15 cellular contexts compared by ENCODE assay signal in genomic region chr16:4370151-4370550, GRCh38. TPM values are rescaled to one million over a fixed set of nuclear protein-coding genes. Genes with fewer than 3 reads are reported as not detected.
A peak's percentile ranks its signal among the peaks of the same experiment; 100 is the strongest.
DNase-seq lines count a peak whose midpoint lies in the region; ATAC-seq, FAIRE-seq and TF ChIP-seq lines count a peak whose summit lies in the region.
"Had no signal": no experiment of that assay in that cellular context is flagged by ENCODE, and none has a peak within 500 bp of the region (broad histone marks: within the 10 kb centered on the region; RNA-seq: fewer than 3 reads in every experiment).

No MANE protein-coding gene starts in this region.

- ATAC-seq in CD4-positive, alpha-beta T cell (ENCODE audit: poor library complexity) = no peak
- ATAC-seq in memory B cell (ENCODE audit: low read depth) = no peak

- CTCF ChIA-PET in CD4-positive, alpha-beta T cell (lab: Charles Lee) = no interaction called here

- intact Hi-C loops in CD4-positive, alpha-beta T cell (cut with DNase I, micrococcal nuclease) = loop anchor here in 1 of 2 experiments (2.0 to 5.0 kb wide), 2 partner anchors 17 to 42 kb away; no protein-coding TSS in a partner anchor
- intact Hi-C loops in stomach (cut with DNase I; ENCODE audit: low total_unique reads) = no loop called here

- H3K9me3 Mint-ChIP-seq in CD4-positive, alpha-beta T cell = no peaks in the 10 kb centered on the region
- H3K9me3 Mint-ChIP-seq in astrocyte (ENCODE audit: unreplicated experiment) = no peaks in the 10 kb centered on the region
- no peaks in the 10 kb centered on the region for H3K9me3 Mint-ChIP-seq in memory B cell
- H3K9me3 Mint-ChIP-seq: immature natural killer cell, naive B cell had no signal

- no peak for TF ChIP-seq EP300 in stomach (IDR thresholded peaks at IDR 0.05)

- POLR2A ChIA-PET in CD4-positive, alpha-beta T cell (lab: Charles Lee) = no interaction called here

- DNase-seq in CD4-positive, alpha-beta T cell = no peak
- DNase-seq in astrocyte (ENCODE audit: low read depth) (no peak), memory B cell (ENCODE audit: low spot score in 2 of 2) (no peak), stomach (no peak), kidney tubule cell (ENCODE audit: low spot score) (no peak), DMS79 (lab: John Stamatoyannopoulos, UW) (no peak), NCI-H524 (lab: John Stamatoyannopoulos, UW) (no peak), GM19238 (ENCODE audit: insufficient read length, low spot score) (no peak)
- DNase-seq: activated CD8-positive, alpha-beta memory T cell treated with anti-CD3 and anti-CD28 coated beads for 24 hours; activated naive CD4-positive, alpha-beta T cell treated with anti-CD3 and anti-CD28 coated beads, Interleukin-2, amount 50 U/mL, for 16 hours; immature natural killer cell; KG1; naive B cell; NCI-H1436 treated with DMSO at 0.1 percent for 48 hours; NCI-H510A had no signal

- peak overlapping the region; percentile 73 for H3K4me3 Mint-ChIP-seq in CD4-positive, alpha-beta T cell
- no peak overlapping the region for H3K4me3 Mint-ChIP-seq in astrocyte (ENCODE audit: unreplicated experiment)
- H3K4me3 Mint-ChIP-seq in memory B cell = no peak overlapping the region

- H3K4me1 ChIP-seq in astrocyte (ENCODE audit: insufficient read depth, low read length) (peaks cover 46% of the 10 kb centered on the region), stomach (peaks cover 49 to 61% (median 58%) of the 10 kb centered on the region in 4 donors)

- H3K4me1 Mint-ChIP-seq in CD4-positive, alpha-beta T cell (ENCODE audit: low read depth) = peaks cover 28% of the 10 kb centered on the region
- H3K4me1 Mint-ChIP-seq in astrocyte (ENCODE audit: low read depth, unreplicated experiment) = peaks cover 27% of the 10 kb centered on the region
- peaks cover 28% of the 10 kb centered on the region for H3K4me1 Mint-ChIP-seq in memory B cell

- H3K36me3 Mint-ChIP-seq in CD4-positive, alpha-beta T cell (ENCODE audit: low read depth) = peaks cover 26% of the 10 kb centered on the region
- H3K36me3 Mint-ChIP-seq in astrocyte (ENCODE audit: low read depth, unreplicated experiment) (peaks cover 4% of the 10 kb centered on the region), memory B cell (peaks cover 9% of the 10 kb centered on the region)
- H3K36me3 Mint-ChIP-seq: immature natural killer cell, naive B cell had no signal

- no peak for TF ChIP-seq CTCF in CD4-positive, alpha-beta T cell (IDR thresholded peaks at IDR 0.05)
- TF ChIP-seq CTCF in astrocyte (IDR thresholded peaks at IDR 0.05; ENCODE audit: insufficient read depth, low read depth, low read length) (no peak), stomach (IDR thresholded peaks at IDR 0.05) (no peak)

- no peak overlapping the region for H3K27ac ChIP-seq in CD4-positive, alpha-beta T cell (ENCODE audit: low read depth, low read length)
- H3K27ac ChIP-seq in astrocyte (ENCODE audit: low read depth, low read length) (peak overlapping the region; percentile 40), stomach (peak overlapping the region in 4 of 5 donors; percentile 86 to 93 (median 88))

- H3K36me3 ChIP-seq in astrocyte (ENCODE audit: insufficient read depth, low read length) (no peaks in the 10 kb centered on the region), stomach (peaks cover 2 to 23% (median 5%) of the 10 kb centered on the region in 4 donors)

- no peak overlapping the region for H2AFZ ChIP-seq in astrocyte (ENCODE audit: low read depth, low read length)

- H3K9ac ChIP-seq in astrocyte (ENCODE audit: low read length) = peak overlapping the region; percentile 45

- H4K20me1 ChIP-seq in astrocyte (ENCODE audit: insufficient read depth, low read length) = peaks cover 30% of the 10 kb centered on the region

- no peak overlapping the region for H3K4me3 ChIP-seq in astrocyte (ENCODE audit: insufficient read depth, low read depth, low read length)
- H3K4me3 ChIP-seq in stomach = no peak overlapping the region

- peaks cover 30% of the 10 kb centered on the region for H3K79me2 ChIP-seq in astrocyte (ENCODE audit: insufficient read depth, low read length)

- no peak for TF ChIP-seq POLR2A in stomach (IDR thresholded peaks at IDR 0.05)

- 79 to 90% (median 84%) methylated on average over 3 of the region's 3 CpGs for WGBS in stomach, 5 donors

- H3K4me2 ChIP-seq in astrocyte (ENCODE audit: low read length) = no peak overlapping the region

- peak overlapping the region; percentile 69 for H3K27ac Mint-ChIP-seq in CD4-positive, alpha-beta T cell
- H3K27ac Mint-ChIP-seq in astrocyte (ENCODE audit: unreplicated experiment) = peak overlapping the region; percentile 26
- H3K27ac Mint-ChIP-seq in memory B cell = peak overlapping the region; percentile 18
- H3K27ac Mint-ChIP-seq: naive B cell had no signal

- no peaks in the 10 kb centered on the region for H3K9me3 ChIP-seq in CD4-positive, alpha-beta T cell (ENCODE audit: control insufficient read depth, low read length)
- no peaks in the 10 kb centered on the region for H3K9me3 ChIP-seq in astrocyte (ENCODE audit: insufficient read depth, low read depth, low read length)
- no peaks in the 10 kb centered on the region for H3K9me3 ChIP-seq in stomach

- H3K27me3 Mint-ChIP-seq in CD4-positive, alpha-beta T cell = no peaks in the 10 kb centered on the region
- H3K27me3 Mint-ChIP-seq in astrocyte (ENCODE audit: low read depth, unreplicated experiment) (no peaks in the 10 kb centered on the region), memory B cell (no peaks in the 10 kb centered on the region)
- H3K27me3 Mint-ChIP-seq: naive B cell had no signal

- no peak for FAIRE-seq in astrocyte (lab: Jason Lieb, UNC)

- no peaks in the 10 kb centered on the region for H3K27me3 ChIP-seq in CD4-positive, alpha-beta T cell (ENCODE audit: control insufficient read depth, insufficient read depth, low read length)
- no peaks in the 10 kb centered on the region for H3K27me3 ChIP-seq in astrocyte (ENCODE audit: insufficient read depth, low read length)
- H3K27me3 ChIP-seq in stomach = no peaks in the 10 kb centered on the region

RNA-seq across cellular contexts. Expression of gene VASN, which starts 1.5 kb away (rescaled TPM):
- under 1 TPM; 0.70 to 0.77 TPM for total RNA-seq in CD4-positive, alpha-beta T cell
- total RNA-seq in astrocyte (32.0 and 38.7 TPM in 2 replicates), stomach (10 to 100 TPM; 10.5 to 25.6 (median 11.6) TPM)
- polyA plus RNA-seq in stomach = 1 to 10 TPM; 3.7 to 7.2 (median 5.1) TPM

RNA-seq across cellular contexts. Expression of gene PAM16, which starts 19.0 kb away (rescaled TPM):
- 10 to 100 TPM; 24.9 to 26.8 TPM for total RNA-seq in CD4-positive, alpha-beta T cell
- 50.7 and 51.9 TPM in 2 replicates for total RNA-seq in astrocyte
- total RNA-seq in stomach = 100 to 1,000 TPM in 1 of 5 donors, 10 to 100 TPM in 3, 1 to 10 TPM in 1; 4.7 to 218 (median 28.1) TPM
- 100 to 1,000 TPM in 2 of 3 donors, 10 to 100 TPM in 1; 54.4 to 117 (median 104) TPM for polyA plus RNA-seq in stomach

RNA-seq across cellular contexts. Expression of gene CORO7, which starts 46.2 kb away (rescaled TPM):
- total RNA-seq in CD4-positive, alpha-beta T cell = 100 to 1,000 TPM; 801 to 805 TPM
- 25.0 and 26.4 TPM in 2 replicates for total RNA-seq in astrocyte
- total RNA-seq in stomach = 100 to 1,000 TPM in 2 of 5 donors, 10 to 100 TPM in 3; 12.5 to 173 (median 57.2) TPM
- 10 to 100 TPM; 12.6 to 14.2 (median 13.6) TPM for polyA plus RNA-seq in stomach

RNA-seq across cellular contexts. Expression of gene GLIS2, which starts 54.3 kb away (rescaled TPM):
- not detected for total RNA-seq in CD4-positive, alpha-beta T cell
- total RNA-seq in astrocyte (16.5 and 18.9 TPM in 2 replicates), stomach (10 to 100 TPM in 1 of 5 donors, 1 to 10 TPM in 4; 3.2 to 21.0 (median 4.6) TPM)
- polyA plus RNA-seq in stomach = 1 to 10 TPM; 4.4 to 9.0 (median 5.8) TPM
- polyA plus RNA-seq: immature natural killer cell had no signal

RNA-seq across cellular contexts. Expression of gene DNAJA3, which starts 55.5 kb away (rescaled TPM):
- 10 to 100 TPM; 17.2 to 18.8 TPM for total RNA-seq in CD4-positive, alpha-beta T cell
- total RNA-seq in astrocyte = 36.4 and 39.8 TPM in 2 replicates
- total RNA-seq in stomach = 10 to 100 TPM; 26.8 to 53.0 (median 39.1) TPM
- 10 to 100 TPM; 18.8 to 28.0 (median 24.5) TPM for polyA plus RNA-seq in stomach

Comparison
In these comparisons a context has a peak if more than half of its experiments do, and no peak if none do; other contexts are left out.
1. H3K27ac Mint-ChIP-seq: peak in every context shown above with its lines; median percentile 69 in CD4-positive, alpha-beta T cell; 26 in astrocyte; 18 in memory B cell.
2. RNA of gene VASN, which starts 1.5 kb away (total RNA-seq): 32.0 to 38.7 TPM in astrocyte and 10.5 to 25.6 TPM in stomach; 0.70 to 0.77 TPM in CD4-positive, alpha-beta T cell; every median in the first group is over 4 times any median in the second.
3. RNA of gene CORO7, which starts 46.2 kb away (total RNA-seq): 801 to 805 TPM in CD4-positive, alpha-beta T cell; 12.5 to 173 TPM in stomach and 25.0 to 26.4 TPM in astrocyte; every median in the first group is over 4 times any median in the second.